In the genomic region with DNA sequence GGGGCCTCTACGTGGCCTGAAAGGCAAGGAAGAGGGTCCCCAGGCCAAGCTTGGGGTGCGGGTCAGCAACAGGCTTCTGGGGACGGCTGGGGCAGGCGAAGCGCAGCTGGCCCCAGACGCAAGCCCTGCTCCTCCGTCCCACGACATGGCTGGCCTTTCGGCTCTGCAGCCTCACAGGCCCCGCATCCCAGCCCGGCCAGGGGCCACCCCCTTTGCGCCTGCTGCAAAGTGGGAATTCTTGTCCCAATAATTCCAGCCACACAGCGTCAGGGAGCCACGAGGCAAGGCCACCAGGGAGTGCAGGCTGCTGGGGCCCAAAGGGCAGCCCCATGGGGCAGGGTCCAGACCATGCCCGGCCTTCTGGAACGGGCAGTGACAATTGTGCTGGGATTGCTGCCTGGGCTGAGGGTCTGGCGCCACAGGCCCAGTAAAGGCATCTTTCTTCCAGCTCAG, we compare ENCODE assay signal across 18 cellular contexts. TPM values are rescaled to one million over a fixed set of nuclear protein-coding genes. Genes with fewer than 3 reads are reported as not detected.
DNase-seq lines count a peak whose midpoint lies in the region; ATAC-seq, FAIRE-seq and TF ChIP-seq lines count a peak whose summit lies in the region.
"Had no signal": no experiment of that assay in that cellular context is flagged by ENCODE, and none has a peak within 500 bp of the region (broad histone marks: within the 10 kb centered on the region; RNA-seq: fewer than 3 reads in every experiment).

No MANE protein-coding gene starts in this region.

- POLR2A ChIA-PET in WTC11 (lab: Charles Lee) = interaction anchor here (1.0 to 1.3 kb wide), 2 partner anchors 32 to 146 kb away, joined by 3 to 4 read pairs; partner anchors contain the start of genes MAN1B1 and TPRN

- no peak for DNase-seq in WTC11 (ENCODE audit: low spot score)
- no peak for DNase-seq in right atrium auricular region (ENCODE audit: low spot score)
- DNase-seq in pancreas = peak in 2 of 6 donors; percentile 49 to 74
- DNase-seq in activated CD4-positive, alpha-beta T cell treated with anti-CD3 and anti-CD28 coated beads, Interleukin-2, amount 50 U/mL, for 4 hours = no peak
- DNase-seq in effector memory CD4-positive, alpha-beta T cell = no peak
- DNase-seq: activated CD4-positive, alpha-beta memory T cell treated with anti-CD3 and anti-CD28 coated beads, Interleukin-2, amount 10 ng/mL, durations not matched to agents 7 days and 5 days; activated effector memory CD4-positive, alpha-beta T cell treated with anti-CD3 and anti-CD28 coated beads, Interleukin-2, amount 50 U/mL, for 16 hours; HCEC 1CT; naive thymus-derived CD8-positive, alpha-beta T cell; NCI-H187 treated with DMSO at 0.1 percent for 48 hours; SHP77 treated with DMSO at 0.1 percent for 48 hours had no signal

- H3K36me3 ChIP-seq in right atrium auricular region (no peaks in the 10 kb centered on the region), pancreas (no peaks in the 10 kb centered on the region)
- H3K36me3 ChIP-seq in effector memory CD4-positive, alpha-beta T cell (ENCODE audit: control insufficient read depth, insufficient read depth, low read length) = no peaks in the 10 kb centered on the region

- no peak overlapping the region for H3K27ac Mint-ChIP-seq in WTC11
- H3K27ac Mint-ChIP-seq: activated CD4-positive, alpha-beta memory T cell treated with anti-CD3 and anti-CD28 coated beads, Interleukin-2, amount 10 ng/mL, durations not matched to agents 7 days and 5 days; naive thymus-derived CD8-positive, alpha-beta T cell had no signal

- CTCF ChIA-PET in WTC11 (lab: Charles Lee) = interaction anchor here (1.2 to 10.4 kb wide), 9 partner anchors 8 to 383 kb away, joined by 3 to 240 read pairs (median 10); partner anchors contain the start of genes ABCA2, NPDC1, PAXX and RNF224

- intact Hi-C loops in pancreas (cut with DNase I) = no loop called here

- no peak for ATAC-seq in WTC11
- ATAC-seq in pancreas = no peak
- ATAC-seq in HG03571 (IDR thresholded peaks at IDR 0.05; ENCODE audit: unreplicated experiment) = no peak
- ATAC-seq in HG03521 (IDR thresholded peaks at IDR 0.05; ENCODE audit: unreplicated experiment) = no peak

- peak overlapping the region; percentile 88 for H3K27ac ChIP-seq in C4-2B
- peak overlapping the region; percentile 63 to 66 for H3K27ac ChIP-seq in right atrium auricular region
- H3K27ac ChIP-seq in pancreas = peak overlapping the region; percentile 67 to 82 (median 68)
- no peak overlapping the region for H3K27ac ChIP-seq in effector memory CD4-positive, alpha-beta T cell (ENCODE audit: insufficient read depth, low read length, poor library complexity, severe bottlenecking)
- H3K27ac ChIP-seq: HL-60 had no signal

- no peak for TF ChIP-seq CTCF in C4-2B (conservative IDR thresholded peaks at IDR 0.05)
- TF ChIP-seq CTCF in WTC11 (IDR thresholded peaks at IDR 0.05) = no peak
- no peak for TF ChIP-seq CTCF in right atrium auricular region (IDR thresholded peaks at IDR 0.05)
- TF ChIP-seq CTCF in pancreas (IDR thresholded peaks at IDR 0.05) = no peak

- 0 out of 2 replicates have a peak, but pooled peaks cover 2% of the 10 kb centered on the region for H3K4me1 Mint-ChIP-seq in WTC11
- H3K4me1 Mint-ChIP-seq: activated CD4-positive, alpha-beta memory T cell treated with anti-CD3 and anti-CD28 coated beads, Interleukin-2, amount 10 ng/mL, durations not matched to agents 7 days and 5 days; naive thymus-derived CD8-positive, alpha-beta T cell had no signal

- 70 to 73% methylated on average over 17 of the region's 17 CpGs for WGBS in pancreas, 2 donors

- FAIRE-seq in pancreas (lab: Jason Lieb, UNC) = no peak
- FAIRE-seq: D721Med had no signal

- H3K4me1 ChIP-seq in right atrium auricular region (peaks cover 0 to 45% of the 10 kb centered on the region in 2 donors), pancreas (peaks cover 19 to 25% (median 20%) of the 10 kb centered on the region in 3 donors)
- H3K4me1 ChIP-seq in effector memory CD4-positive, alpha-beta T cell (ENCODE audit: control insufficient read depth, insufficient read depth, low read length, poor library complexity, severe bottlenecking) = peaks cover 10% of the 10 kb centered on the region

- peaks cover 29% of the 10 kb centered on the region for H3K27me3 Mint-ChIP-seq in WTC11 (ENCODE audit: low read depth)

- H3K9me3 ChIP-seq in right atrium auricular region (no peaks in the 10 kb centered on the region), pancreas (no peaks in the 10 kb centered on the region)
- no peaks in the 10 kb centered on the region for H3K9me3 ChIP-seq in effector memory CD4-positive, alpha-beta T cell (ENCODE audit: control insufficient read depth, low read length)

- no peaks in the 10 kb centered on the region for H3K36me3 Mint-ChIP-seq in WTC11
- H3K36me3 Mint-ChIP-seq: naive thymus-derived CD8-positive, alpha-beta T cell had no signal

- no peaks in the 10 kb centered on the region for H3K9me3 Mint-ChIP-seq in WTC11
- H3K9me3 Mint-ChIP-seq: activated CD4-positive, alpha-beta memory T cell treated with anti-CD3 and anti-CD28 coated beads, Interleukin-2, amount 10 ng/mL, durations not matched to agents 7 days and 5 days; naive thymus-derived CD8-positive, alpha-beta T cell had no signal

- H3K27me3 ChIP-seq in right atrium auricular region (peaks cover 0 to 4% of the 10 kb centered on the region in 2 donors), pancreas (no peaks in the 10 kb centered on the region)
- H3K27me3 ChIP-seq in effector memory CD4-positive, alpha-beta T cell (replicated peaks; ENCODE audit: control insufficient read depth, insufficient read depth, low read length, poor library complexity, severe bottlenecking) = peaks cover 15% of the 10 kb centered on the region

- H3K4me3 Mint-ChIP-seq in WTC11 = no peak overlapping the region
- H3K4me3 Mint-ChIP-seq: activated CD4-positive, alpha-beta memory T cell treated with anti-CD3 and anti-CD28 coated beads, Interleukin-2, amount 10 ng/mL, durations not matched to agents 7 days and 5 days had no signal

- no peak overlapping the region for H3K4me3 ChIP-seq in right atrium auricular region
- H3K4me3 ChIP-seq in pancreas = peak overlapping the region in 2 of 4 donors; percentile 50 to 52
- H3K4me3 ChIP-seq in effector memory CD4-positive, alpha-beta T cell (ENCODE audit: insufficient read depth, low read depth, low read length, poor library complexity, severe bottlenecking) = no peak overlapping the region

TF ChIP-seq in WTC11, 78 proteins besides CTCF, POLR2A, EP300 and RAD21:
- TF ChIP-seq FOXP4 (CRISPR knock-in tag; IDR thresholded peaks at IDR 0.05) = 0 out of 2 replicates have a peak, but pooled peaks have one; percentile 6
- no peak for TF ChIP-seq ZNF423 (CRISPR knock-in tag; IDR thresholded peaks at IDR 0.05)
TF ChIP-seq in WTC11: peak in this region for 1.

RNA-seq across cellular contexts. Expression of gene ENTPD2, which starts 1.1 kb away (rescaled TPM):
- total RNA-seq in WTC11 (2021) (8.3 to 9.6 TPM (median 9.2 TPM) in 3 replicates), right atrium auricular region (under 1 TPM; 0.41 to 0.67 TPM), pancreas (1 to 10 TPM in 5 of 6 donors, under 1 TPM in 1; 0.91 to 4.5 (median 2.0) TPM)
- 1 to 10 TPM; 4.5 to 6.5 TPM for polyA plus RNA-seq in pancreas
- total RNA-seq: fibroblast of villous mesenchyme; naive thymus-derived CD8-positive, alpha-beta T cell; smooth muscle cell had no signal
- polyA plus RNA-seq: naive thymus-derived CD8-positive, alpha-beta T cell had no signal

RNA-seq across cellular contexts. Expression of gene NPDC1, which starts 9.0 kb away (rescaled TPM):
- 64.3 to 68.8 TPM (median 64.5 TPM) in 3 replicates for total RNA-seq in WTC11 (2021)
- total RNA-seq in right atrium auricular region = 10 to 100 TPM; 49.7 to 57.8 TPM
- total RNA-seq in pancreas = 10 to 100 TPM; 31.5 to 70.9 (median 36.8) TPM
- polyA plus RNA-seq in pancreas = 100 to 1,000 TPM; 183 to 328 TPM

RNA-seq across cellular contexts. Expression of gene SAPCD2, which starts 15.4 kb away (rescaled TPM):
- total RNA-seq in WTC11 (2021) (52.0 to 67.0 TPM (median 53.6 TPM) in 3 replicates), right atrium auricular region (under 1 TPM; 0.12 to 0.63 TPM), pancreas (under 1 TPM; 0.04 to 0.97 (median 0.45) TPM)
- under 1 TPM; 0.30 to 0.38 TPM for polyA plus RNA-seq in pancreas

RNA-seq across cellular contexts. Expression of gene UAP1L1, which starts 22.4 kb away (rescaled TPM):
- total RNA-seq in WTC11 (2021) (12.1 to 17.7 TPM (median 14.3 TPM) in 3 replicates), right atrium auricular region (1 to 10 TPM; 4.3 to 6.3 TPM), pancreas (10 to 100 TPM in 1 of 6 donors, 1 to 10 TPM in 5; 5.2 to 13.6 (median 5.9) TPM)
- polyA plus RNA-seq in pancreas = 10 to 100 TPM; 10.5 to 14.4 TPM

RNA-seq across cellular contexts. Expression of gene FUT7, which starts 23.1 kb away (rescaled TPM):
- total RNA-seq in WTC11 (2021) (not detected in 3 replicates), right atrium auricular region (under 1 TPM in 1 of 2 donors, not detected in 1; 0.28 TPM), pancreas (under 1 TPM in 2 of 6 donors, not detected in 4; 0.18 to 0.19 TPM)
- polyA plus RNA-seq in pancreas = under 1 TPM in 1 of 2 donors, not detected in 1; 0.12 TPM
- total RNA-seq: fibroblast of villous mesenchyme, smooth muscle cell had no signal
- polyA plus RNA-seq: smooth muscle cell had no signal

Comparison
In these comparisons a context has a peak if more than half of its experiments do, and no peak if none do; other contexts are left out.
1. RNA of gene SAPCD2, which starts 15.4 kb away (total RNA-seq): 52.0 to 67.0 TPM in WTC11; 0.12 to 0.63 TPM in right atrium auricular region and 0.04 to 0.97 TPM in pancreas; every median in the first group is over 10 times any median in the second.